Comparison of ENCODE assay signal across 1 cellular context in the genomic region with DNA sequence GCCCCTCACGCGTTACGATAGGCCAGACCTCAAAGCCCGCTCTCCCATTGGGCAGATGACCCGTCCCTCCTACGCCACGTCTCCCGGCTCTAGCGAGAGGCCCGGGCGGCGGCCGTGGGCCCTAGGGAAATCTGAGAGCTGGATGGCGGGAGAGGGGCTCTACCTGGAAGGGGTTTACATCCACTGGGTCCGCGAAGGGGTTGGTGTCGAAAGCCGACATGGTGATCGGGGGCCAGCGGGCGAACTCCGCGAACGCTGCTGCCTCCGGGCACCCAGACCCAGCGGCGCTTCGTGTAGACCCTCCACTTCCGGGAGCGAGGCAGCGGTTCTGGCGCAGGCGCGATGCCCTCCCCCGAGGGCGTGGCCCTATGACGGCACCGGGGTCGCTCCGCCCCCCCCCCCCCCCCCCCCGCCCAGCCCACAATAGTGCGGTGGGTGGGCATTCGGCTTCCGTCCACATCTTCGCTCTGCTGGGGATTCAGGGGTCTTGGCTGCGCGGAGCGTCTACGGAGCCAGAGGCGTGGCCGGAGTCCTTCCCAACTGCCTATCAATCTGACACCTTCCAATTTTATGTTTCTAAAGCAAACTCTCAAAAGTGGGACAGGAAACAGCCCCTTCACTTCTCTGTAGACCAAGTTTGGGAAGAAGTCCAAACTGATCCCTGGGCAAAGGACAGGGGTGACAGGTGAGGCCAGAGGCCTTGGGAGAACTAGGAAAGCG.
TF ChIP-seq lines count a peak whose summit lies in the region.

A gene with protein sequence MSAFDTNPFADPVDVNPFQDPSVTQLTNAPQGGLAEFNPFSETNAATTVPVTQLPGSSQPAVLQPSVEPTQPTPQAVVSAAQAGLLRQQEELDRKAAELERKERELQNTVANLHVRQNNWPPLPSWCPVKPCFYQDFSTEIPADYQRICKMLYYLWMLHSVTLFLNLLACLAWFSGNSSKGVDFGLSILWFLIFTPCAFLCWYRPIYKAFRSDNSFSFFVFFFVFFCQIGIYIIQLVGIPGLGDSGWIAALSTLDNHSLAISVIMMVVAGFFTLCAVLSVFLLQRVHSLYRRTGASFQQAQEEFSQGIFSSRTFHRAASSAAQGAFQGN (minus strand): TSS at position 330 of the 720 bp plus-strand sequence. CDS start 110 bp downstream, at position 220.

TF ChIP-seq in SK-N-SH, 30 proteins besides CTCF, POLR2A, EP300 and RAD21 (continued from another document):
- TF ChIP-seq RXRA (IDR thresholded peaks at IDR 0.05; ENCODE audit: borderline replicate concordance, low read depth) (no peak), NFIC (IDR thresholded peaks at IDR 0.05; ENCODE audit: borderline replicate concordance) (no peak), FOXJ3 (CRISPR knock-in tag; IDR thresholded peaks at IDR 0.05) (no peak), TEAD4 (IDR thresholded peaks at IDR 0.05; ENCODE audit: borderline replicate concordance, insufficient read depth) (no peak), YY1 (IDR thresholded peaks at IDR 0.05; ENCODE audit: low read depth) (no peak), MXI1 (IDR thresholded peaks at IDR 0.05; ENCODE audit: low read depth, low read length) (peak; percentile 69; the same call in 1 of the 2 replicates), GATA2 (CRISPR knock-in tag; IDR thresholded peaks at IDR 0.05) (no peak), FOSL2 (IDR thresholded peaks at IDR 0.05; ENCODE audit: borderline replicate concordance, low read depth) (no peak), NRF1 (IDR thresholded peaks at IDR 0.05; ENCODE audit: low read depth, low read length) (peak; percentile 75)
- TF ChIP-seq, protein P1, sequence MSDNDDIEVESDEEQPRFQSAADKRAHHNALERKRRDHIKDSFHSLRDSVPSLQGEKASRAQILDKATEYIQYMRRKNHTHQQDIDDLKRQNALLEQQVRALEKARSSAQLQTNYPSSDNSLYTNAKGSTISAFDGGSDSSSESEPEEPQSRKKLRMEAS (IDR thresholded peaks at IDR 0.05; ENCODE audit: low read depth), result 0 out of 2 replicates have a peak, but pooled peaks have one; percentile 5
- TF ChIP-seq, protein P2, sequence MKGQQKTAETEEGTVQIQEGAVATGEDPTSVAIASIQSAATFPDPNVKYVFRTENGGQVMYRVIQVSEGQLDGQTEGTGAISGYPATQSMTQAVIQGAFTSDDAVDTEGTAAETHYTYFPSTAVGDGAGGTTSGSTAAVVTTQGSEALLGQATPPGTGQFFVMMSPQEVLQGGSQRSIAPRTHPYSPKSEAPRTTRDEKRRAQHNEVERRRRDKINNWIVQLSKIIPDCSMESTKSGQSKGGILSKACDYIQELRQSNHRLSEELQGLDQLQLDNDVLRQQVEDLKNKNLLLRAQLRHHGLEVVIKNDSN (IDR thresholded peaks at IDR 0.05; ENCODE audit: borderline replicate concordance, low read depth), result no peak
- TF ChIP-seq, protein P3, sequence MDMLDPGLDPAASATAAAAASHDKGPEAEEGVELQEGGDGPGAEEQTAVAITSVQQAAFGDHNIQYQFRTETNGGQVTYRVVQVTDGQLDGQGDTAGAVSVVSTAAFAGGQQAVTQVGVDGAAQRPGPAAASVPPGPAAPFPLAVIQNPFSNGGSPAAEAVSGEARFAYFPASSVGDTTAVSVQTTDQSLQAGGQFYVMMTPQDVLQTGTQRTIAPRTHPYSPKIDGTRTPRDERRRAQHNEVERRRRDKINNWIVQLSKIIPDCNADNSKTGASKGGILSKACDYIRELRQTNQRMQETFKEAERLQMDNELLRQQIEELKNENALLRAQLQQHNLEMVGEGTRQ (IDR thresholded peaks at IDR 0.05; ENCODE audit: borderline replicate concordance, low read depth, low read length), result no peak
- TF ChIP-seq, protein P4, sequence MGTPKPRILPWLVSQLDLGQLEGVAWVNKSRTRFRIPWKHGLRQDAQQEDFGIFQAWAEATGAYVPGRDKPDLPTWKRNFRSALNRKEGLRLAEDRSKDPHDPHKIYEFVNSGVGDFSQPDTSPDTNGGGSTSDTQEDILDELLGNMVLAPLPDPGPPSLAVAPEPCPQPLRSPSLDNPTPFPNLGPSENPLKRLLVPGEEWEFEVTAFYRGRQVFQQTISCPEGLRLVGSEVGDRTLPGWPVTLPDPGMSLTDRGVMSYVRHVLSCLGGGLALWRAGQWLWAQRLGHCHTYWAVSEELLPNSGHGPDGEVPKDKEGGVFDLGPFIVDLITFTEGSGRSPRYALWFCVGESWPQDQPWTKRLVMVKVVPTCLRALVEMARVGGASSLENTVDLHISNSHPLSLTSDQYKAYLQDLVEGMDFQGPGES (IDR thresholded peaks at IDR 0.05; ENCODE audit: low read depth, low read length), result peak; percentile 26; the same call in 1 of the 2 replicates
